19 cellular contexts compared by ENCODE assay signal in genomic region chr4:173821031-173821430, GRCh38.
A peak's percentile ranks its signal among the peaks of the same experiment; 100 is the strongest.
DNase-seq lines count a peak whose midpoint lies in the region; FAIRE-seq and TF ChIP-seq lines count a peak whose summit lies in the region.
"Had no signal": no experiment of that assay in that cellular context is flagged by ENCODE, and none has a peak within 500 bp of the region (broad histone marks: within the 10 kb centered on the region; RNA-seq: fewer than 3 reads in every experiment).

No MANE protein-coding gene starts in this region.

- H3K9me2 ChIP-seq in GM23248 (ENCODE audit: insufficient read depth), result no peaks in the 10 kb centered on the region

- intact Hi-C loops in activated naive CD4-positive, alpha-beta T cell treated with anti-CD3 and anti-CD28 coated beads for 36 hours (cut with micrococcal nuclease), result no loop called here

- H3K27ac ChIP-seq in GM23248 (no peak overlapping the region), astrocyte (ENCODE audit: low read depth, low read length) (no peak overlapping the region)

- no peaks in the 10 kb centered on the region for H3K4me1 Mint-ChIP-seq in astrocyte (ENCODE audit: low read depth, unreplicated experiment)
- H3K4me1 Mint-ChIP-seq in activated naive CD4-positive, alpha-beta T cell treated with anti-CD3 and anti-CD28 coated beads for 36 hours (ENCODE audit: low read depth), result no peaks in the 10 kb centered on the region

- no peak for TF ChIP-seq POLR2A in H54 (IDR thresholded peaks at IDR 0.05; ENCODE audit: low read depth, low read length)

- POLR2A ChIA-PET in HEK293T (lab: Yijun Ruan, JAX), result no interaction called here

- H3K9ac ChIP-seq in GM23248, result no peak overlapping the region
- H3K9ac ChIP-seq in astrocyte (ENCODE audit: low read length), result no peak overlapping the region

- FAIRE-seq in A204.1 (lab: Jason Lieb, UNC) (peak; percentile 40), astrocyte (lab: Jason Lieb, UNC) (no peak), H54 (lab: Jason Lieb, UNC) (no peak)
- FAIRE-seq: K562 had no signal

- in situ Hi-C loops in GM23248 (cut with MboI), result no loop called here

- no peak overlapping the region for H3K27ac Mint-ChIP-seq in astrocyte (ENCODE audit: unreplicated experiment)
- H3K27ac Mint-ChIP-seq in activated naive CD4-positive, alpha-beta T cell treated with anti-CD3 and anti-CD28 coated beads for 36 hours, result no peak overlapping the region

- H2AFZ ChIP-seq in GM23248, result no peak overlapping the region
- no peak overlapping the region for H2AFZ ChIP-seq in astrocyte (ENCODE audit: low read depth, low read length)

- H3K4me2 ChIP-seq in GM23248 (ENCODE audit: unreplicated experiment) (peak overlapping the region; percentile 19), astrocyte (ENCODE audit: low read length) (no peak overlapping the region)

- peaks cover 12% of the 10 kb centered on the region; the same call in 1 of the 2 replicates for H3F3A ChIP-seq in GM23248 (ENCODE audit: insufficient read depth)

- H3K27me3 ChIP-seq in GM23248 (replicated peaks; ENCODE audit: insufficient read depth), result no peaks in the 10 kb centered on the region
- H3K27me3 ChIP-seq in astrocyte (ENCODE audit: insufficient read depth, low read length), result no peaks in the 10 kb centered on the region

- DNase-seq in GM23248 (peak; percentile 55), astrocyte (ENCODE audit: low read depth) (peak; percentile 3), iris pigment epithelial cell (ENCODE audit: low read depth) (peak; percentile 55), H54 (ENCODE audit: insufficient read length, low spot score) (no peak), HEK293T (ENCODE audit: extremely low spot score) (no peak), DMS114 treated with DMSO at 0.1 percent for 48 hours (lab: John Stamatoyannopoulos, UW; ENCODE audit: unreplicated experiment) (no peak)
- no peak for DNase-seq in activated naive CD4-positive, alpha-beta T cell treated with anti-CD3 and anti-CD28 coated beads for 36 hours
- DNase-seq: 8988T, AML-193, COR-L47, DMS153, EL, NCI-H1436, NCI-H2029, NCI-H2171, NCI-H446, NCI-H69 had no signal

- H3K79me2 ChIP-seq in GM23248 (ENCODE audit: insufficient read depth), result no peaks in the 10 kb centered on the region
- no peaks in the 10 kb centered on the region for H3K79me2 ChIP-seq in astrocyte (ENCODE audit: insufficient read depth, low read length)

- H3K4me1 ChIP-seq in GM23248 (ENCODE audit: insufficient read depth), result peaks cover 22% of the 10 kb centered on the region
- no peaks in the 10 kb centered on the region for H3K4me1 ChIP-seq in astrocyte (ENCODE audit: insufficient read depth, low read length)

- CTCF ChIA-PET in activated naive CD4-positive, alpha-beta T cell treated with anti-CD3 and anti-CD28 coated beads for 36 hours (lab: Charles Lee), result no interaction called here
- CTCF ChIA-PET in HEK293T (lab: Yijun Ruan, JAX), result no interaction called here

- H4K20me1 ChIP-seq in GM23248 (ENCODE audit: insufficient read depth) (no peaks in the 10 kb centered on the region), astrocyte (ENCODE audit: insufficient read depth, low read length) (no peaks in the 10 kb centered on the region)

- no peak overlapping the region for H3K4me3 ChIP-seq in GM23248
- no peak overlapping the region for H3K4me3 ChIP-seq in astrocyte (ENCODE audit: insufficient read depth, low read depth, low read length)
- H3K4me3 ChIP-seq: K562 had no signal

- peaks cover 6% of the 10 kb centered on the region for H3K27me3 Mint-ChIP-seq in astrocyte (ENCODE audit: low read depth, unreplicated experiment)
- H3K27me3 Mint-ChIP-seq in activated naive CD4-positive, alpha-beta T cell treated with anti-CD3 and anti-CD28 coated beads for 36 hours (ENCODE audit: low read depth), result no peaks in the 10 kb centered on the region

- H3K36me3 ChIP-seq in GM23248 (ENCODE audit: low read depth), result no peaks in the 10 kb centered on the region
- no peaks in the 10 kb centered on the region for H3K36me3 ChIP-seq in astrocyte (ENCODE audit: insufficient read depth, low read length)

- no peaks in the 10 kb centered on the region for H3K9me3 Mint-ChIP-seq in astrocyte (ENCODE audit: unreplicated experiment)
- H3K9me3 Mint-ChIP-seq in activated naive CD4-positive, alpha-beta T cell treated with anti-CD3 and anti-CD28 coated beads for 36 hours, result no peaks in the 10 kb centered on the region

- H3K9me3 ChIP-seq in GM23248 (ENCODE audit: low read depth) (no peaks in the 10 kb centered on the region), astrocyte (ENCODE audit: insufficient read depth, low read depth, low read length) (peaks cover 3% of the 10 kb centered on the region)

- H3K36me3 Mint-ChIP-seq in astrocyte (ENCODE audit: low read depth, unreplicated experiment), result no peaks in the 10 kb centered on the region
- no peaks in the 10 kb centered on the region for H3K36me3 Mint-ChIP-seq in activated naive CD4-positive, alpha-beta T cell treated with anti-CD3 and anti-CD28 coated beads for 36 hours (ENCODE audit: low read depth)

- WGBS in GM23248 (ENCODE audit: low coverage in 1 of 2, low lambda C conversion rate in 2 of 2, missing lambda C conversion rate in 2 of 2), 2 experiments, result 10 to 12% methylated on average over 1 of the region's 1 CpG

- no peak for TF ChIP-seq CTCF in astrocyte (IDR thresholded peaks at IDR 0.05; ENCODE audit: insufficient read depth, low read depth, low read length)

- no peak overlapping the region for H3K4me3 Mint-ChIP-seq in astrocyte (ENCODE audit: unreplicated experiment)
- no peak overlapping the region for H3K4me3 Mint-ChIP-seq in activated naive CD4-positive, alpha-beta T cell treated with anti-CD3 and anti-CD28 coated beads for 36 hours

TF ChIP-seq in HEK293T, 16 proteins besides CTCF, POLR2A, EP300 and RAD21:
- no peak for TF ChIP-seq ARNT (IDR thresholded peaks at IDR 0.05)
- no peak for TF ChIP-seq L3MBTL2 (conservative IDR thresholded peaks at IDR 0.05)
- no peak for TF ChIP-seq LEF1 (IDR thresholded peaks at IDR 0.05; ENCODE audit: borderline replicate concordance)
- no peak for TF ChIP-seq FOXA1 (IDR thresholded peaks at IDR 0.05)

Comparison
In these comparisons a context has a peak if more than half of its experiments do, and no peak if none do; other contexts are left out.
1. DNase-seq: peak in GM23248 (single experiment), astrocyte (single experiment) and iris pigment epithelial cell (single experiment); none in H54 (single experiment), activated naive CD4-positive, alpha-beta T cell treated with anti-CD3 and anti-CD28 coated beads for 36 hours (single experiment), HEK293T (single experiment) and DMS114 treated with DMSO at 0.1 percent for 48 hours (single experiment).